In the genomic region with DNA sequence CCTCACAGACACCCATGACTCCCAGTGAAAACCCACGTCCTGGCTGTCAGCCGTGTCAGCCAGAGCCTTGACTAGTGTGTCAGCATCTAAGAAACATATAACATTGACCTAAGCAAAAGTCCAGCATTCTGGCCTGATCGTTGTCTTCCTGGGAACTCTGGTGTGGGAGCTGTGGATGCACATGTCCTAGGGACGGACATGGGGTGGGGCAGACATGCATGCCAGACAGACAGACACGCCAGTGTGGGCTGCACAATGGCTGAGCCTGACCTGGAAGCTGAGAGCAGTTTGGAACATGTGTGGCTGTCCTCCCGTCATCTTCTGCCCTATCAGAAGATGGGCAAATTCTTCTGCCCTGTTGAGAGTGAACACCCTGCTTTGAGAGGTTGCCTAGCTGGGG, we compare ENCODE assay signal across 1 cellular context.
TF ChIP-seq lines count a peak whose summit lies in the region.

No MANE protein-coding gene starts in this region.

TF ChIP-seq in HepG2, 621 proteins besides CTCF, POLR2A, EP300 and RAD21:
- TF ChIP-seq ZNF768 (CRISPR knock-in tag; IDR thresholded peaks at IDR 0.05), result no peak
- no peak for TF ChIP-seq ZNF75D (CRISPR knock-in tag; IDR thresholded peaks at IDR 0.05; ENCODE audit: borderline replicate concordance)
